ENCODE assay signal across 11 cellular contexts in genomic region chr10:112804036-112804435, GRCh38.
DNase-seq lines count a peak whose midpoint lies in the region; ATAC-seq and TF ChIP-seq lines count a peak whose summit lies in the region.
"Had no signal": no experiment of that assay in that cellular context is flagged by ENCODE, and none has a peak within 500 bp of the region (broad histone marks: within the 10 kb centered on the region; RNA-seq: fewer than 3 reads in every experiment).

No MANE protein-coding gene starts in this region.

- DNase-seq in DMS153 (lab: John Stamatoyannopoulos, UW) (peak; percentile 53), DMS153 treated with DMSO at 0.1 percent for 48 hours (lab: John Stamatoyannopoulos, UW; ENCODE audit: unreplicated experiment) (no peak), NCI-H524 (lab: John Stamatoyannopoulos, UW) (peak; percentile 51 to 87), esophagus squamous epithelium (lab: John Stamatoyannopoulos, UW) (no peak), retina (peak; percentile 32), smooth muscle cell (lab: John Stamatoyannopoulos, UW; ENCODE audit: unreplicated experiment) (no peak), foreskin melanocyte (no peak)
- DNase-seq: activated T-cell treated with anti-CD3 and anti-CD28 coated beads, Interleukin-2, amount 50 U/mL, for 48 hours; DMS53 had no signal

- no peak overlapping the region for H2AFZ ChIP-seq in smooth muscle cell (ENCODE audit: low read depth)

- H3K9me3 ChIP-seq in esophagus squamous epithelium (no peaks in the 10 kb centered on the region), smooth muscle cell (replicated peaks; ENCODE audit: low read depth) (no peaks in the 10 kb centered on the region)

- no peaks in the 10 kb centered on the region for H3K79me2 ChIP-seq in smooth muscle cell (ENCODE audit: low read depth)

- no peak overlapping the region for H3K4me2 ChIP-seq in smooth muscle cell

- TF ChIP-seq CTCF in esophagus squamous epithelium (IDR thresholded peaks at IDR 0.05): no peak
- TF ChIP-seq CTCF in smooth muscle cell (IDR thresholded peaks at IDR 0.05; ENCODE audit: borderline replicate concordance, insufficient read depth, poor library complexity, severe bottlenecking): no peak

- H3K4me3 ChIP-seq in esophagus squamous epithelium (no peak overlapping the region), smooth muscle cell (no peak overlapping the region)

- H3K36me3 ChIP-seq in esophagus squamous epithelium (peaks cover 0 to 4% (median 0%) of the 10 kb centered on the region in 3 donors), smooth muscle cell (ENCODE audit: low read depth) (no peaks in the 10 kb centered on the region)

- no peaks in the 10 kb centered on the region for H3F3A ChIP-seq in smooth muscle cell (ENCODE audit: low read depth)

- H3K4me1 ChIP-seq in esophagus squamous epithelium: peaks cover 0 to 29% (median 6%) of the 10 kb centered on the region in 3 donors
- H3K4me1 ChIP-seq in smooth muscle cell (ENCODE audit: low read depth): peaks cover 6% of the 10 kb centered on the region

- no peak for TF ChIP-seq POLR2A in esophagus squamous epithelium (IDR thresholded peaks at IDR 0.05)

- no peak overlapping the region for H3K9ac ChIP-seq in smooth muscle cell (ENCODE audit: low read depth)

- 8 to 50% methylated on average over 2 to 3 of the region's 3 CpGs for WGBS in esophagus squamous epithelium, 2 donors
- 65% methylated on average over 3 of the region's 3 CpGs for WGBS in smooth muscle cell (ENCODE audit: low lambda C conversion rate)

- no peak for ATAC-seq in GM19455 (IDR thresholded peaks at IDR 0.05; ENCODE audit: unreplicated experiment)

- H3K27ac ChIP-seq in esophagus squamous epithelium (peak overlapping the region; percentile 35 to 87 (median 75)), smooth muscle cell (ENCODE audit: low read depth) (no peak overlapping the region)
- H3K27ac ChIP-seq: 22Rv1 had no signal

- H3K27me3 ChIP-seq in esophagus squamous epithelium (no peaks in the 10 kb centered on the region), smooth muscle cell (ENCODE audit: low read depth) (no peaks in the 10 kb centered on the region)

- H4K20me1 ChIP-seq in smooth muscle cell (ENCODE audit: low read depth): no peaks in the 10 kb centered on the region

- intact Hi-C loops in esophagus squamous epithelium (cut with DNase I): no loop called here

Comparison
In these comparisons a context has a peak if more than half of its experiments do, and no peak if none do; other contexts are left out.
1. DNase-seq: peak in DMS153 (single experiment), NCI-H524 (2 of 2) and retina (single experiment); none in DMS153 treated with DMSO at 0.1 percent for 48 hours (single experiment), esophagus squamous epithelium (single experiment), smooth muscle cell (single experiment) and foreskin melanocyte (single experiment).